In genomic region chr4:128355301-128355700, GRCh38 we compare ENCODE assay signal across 10 cellular contexts.
DNase-seq lines count a peak whose midpoint lies in the region; ATAC-seq and TF ChIP-seq lines count a peak whose summit lies in the region.
"Had no signal": no experiment of that assay in that cellular context is flagged by ENCODE, and none has a peak within 500 bp of the region (broad histone marks: within the 10 kb centered on the region; RNA-seq: fewer than 3 reads in every experiment).

No MANE protein-coding gene starts in this region.

- 75 to 82% methylated on average over 3 to 4 of the region's 4 CpGs for WGBS in mesodermal cell (ENCODE audit: insufficient coverage in 2 of 2), 2 experiments
- 80 to 88% (median 87%) methylated on average over 4 of the region's 4 CpGs for WGBS in ovary, 3 donors

- ATAC-seq in GM18508 (IDR thresholded peaks at IDR 0.05; ENCODE audit: insufficient read depth, unreplicated experiment), result peak; percentile 66
- peak; percentile 70 for ATAC-seq in HG02759 (IDR thresholded peaks at IDR 0.05; ENCODE audit: unreplicated experiment)
- ATAC-seq in GM19035 (IDR thresholded peaks at IDR 0.05; ENCODE audit: unreplicated experiment), result no peak
- no peak for ATAC-seq in stimulated activated effector memory CD8-positive, alpha-beta T cell treated with anti-CD3 and anti-CD28 coated beads, Interleukin-12 subunit alpha, Interleukin-12 subunit beta, amount 100 ng/mL, for 72 hours

- TF ChIP-seq CTCF in ovary (IDR thresholded peaks at IDR 0.05), result no peak

- peak overlapping the region; percentile 97 for H3K27ac ChIP-seq in mesodermal cell (ENCODE audit: low read depth, low read length, severe bottlenecking)
- no peak overlapping the region for H3K27ac ChIP-seq in ovary
- H3K27ac ChIP-seq: prostate gland had no signal

- no peak for TF ChIP-seq POLR2A in ovary (IDR thresholded peaks at IDR 0.05)

- H3K9me3 ChIP-seq in mesodermal cell (ENCODE audit: control insufficient read depth, low read length) (peaks cover 12% of the 10 kb centered on the region), ovary (no peaks in the 10 kb centered on the region)
- H3K9me3 ChIP-seq: prostate gland had no signal

- no peaks in the 10 kb centered on the region for H3K27me3 ChIP-seq in ovary

- no peak for TF ChIP-seq EP300 in ovary (IDR thresholded peaks at IDR 0.05)

- H3K27ac Mint-ChIP-seq in stimulated activated effector memory CD8-positive, alpha-beta T cell treated with anti-CD3 and anti-CD28 coated beads, Interleukin-12 subunit alpha, Interleukin-12 subunit beta, amount 100 ng/mL, for 72 hours, result no peak overlapping the region

- no peaks in the 10 kb centered on the region for H3K36me3 ChIP-seq in mesodermal cell (ENCODE audit: control insufficient read depth, insufficient read depth, low read length)
- H3K36me3 ChIP-seq in ovary, result no peaks in the 10 kb centered on the region
- H3K36me3 ChIP-seq: prostate gland had no signal

- no peaks in the 10 kb centered on the region for H3K4me1 Mint-ChIP-seq in stimulated activated effector memory CD8-positive, alpha-beta T cell treated with anti-CD3 and anti-CD28 coated beads, Interleukin-12 subunit alpha, Interleukin-12 subunit beta, amount 100 ng/mL, for 72 hours

- intact Hi-C loops in ovary (cut with DNase I), result no loop called here

- H3K9me3 Mint-ChIP-seq in stimulated activated effector memory CD8-positive, alpha-beta T cell treated with anti-CD3 and anti-CD28 coated beads, Interleukin-12 subunit alpha, Interleukin-12 subunit beta, amount 100 ng/mL, for 72 hours, result no peaks in the 10 kb centered on the region

- no peak overlapping the region for H3K4me3 ChIP-seq in mesodermal cell (ENCODE audit: extremely low read depth, insufficient read depth, low read length, poor library complexity, severe bottlenecking)
- H3K4me3 ChIP-seq in ovary, result no peak overlapping the region
- H3K4me3 ChIP-seq: prostate gland had no signal

- H3K4me1 ChIP-seq in mesodermal cell (ENCODE audit: control insufficient read depth, insufficient read depth, low read length, poor library complexity, severe bottlenecking), result peaks cover 55% of the 10 kb centered on the region
- peaks cover 8% of the 10 kb centered on the region for H3K4me1 ChIP-seq in ovary (ENCODE audit: insufficient read depth)
- H3K4me1 ChIP-seq: prostate gland had no signal

- DNase-seq in SK-N-DZ (ENCODE audit: low spot score), result peak; percentile 79
- DNase-seq in ovary, result no peak
- no peak for DNase-seq in Ammon's horn (ENCODE audit: low spot score)
- DNase-seq in stimulated activated effector memory CD8-positive, alpha-beta T cell treated with anti-CD3 and anti-CD28 coated beads, Interleukin-12 subunit alpha, Interleukin-12 subunit beta, amount 100 ng/mL, for 72 hours (ENCODE audit: low spot score in 2 of 2), result no peak
- DNase-seq: NK-92 treated with Interleukin-12 subunit alpha and Interleukin-12 subunit beta, amount 100 ng/mL, for 24 hours had no signal

- no peaks in the 10 kb centered on the region for H3K36me3 Mint-ChIP-seq in stimulated activated effector memory CD8-positive, alpha-beta T cell treated with anti-CD3 and anti-CD28 coated beads, Interleukin-12 subunit alpha, Interleukin-12 subunit beta, amount 100 ng/mL, for 72 hours

- H3K4me3 Mint-ChIP-seq in stimulated activated effector memory CD8-positive, alpha-beta T cell treated with anti-CD3 and anti-CD28 coated beads, Interleukin-12 subunit alpha, Interleukin-12 subunit beta, amount 100 ng/mL, for 72 hours, result no peak overlapping the region

Comparison
In these comparisons a context has a peak if more than half of its experiments do, and no peak if none do; other contexts are left out.
1. ATAC-seq: peak in GM18508 (single experiment) and HG02759 (single experiment); none in GM19035 (single experiment) and stimulated activated effector memory CD8-positive, alpha-beta T cell treated with anti-CD3 and anti-CD28 coated beads, Interleukin-12 subunit alpha, Interleukin-12 subunit beta, amount 100 ng/mL, for 72 hours (single experiment).